30 cellular contexts compared by ENCODE assay signal in the genomic region with DNA sequence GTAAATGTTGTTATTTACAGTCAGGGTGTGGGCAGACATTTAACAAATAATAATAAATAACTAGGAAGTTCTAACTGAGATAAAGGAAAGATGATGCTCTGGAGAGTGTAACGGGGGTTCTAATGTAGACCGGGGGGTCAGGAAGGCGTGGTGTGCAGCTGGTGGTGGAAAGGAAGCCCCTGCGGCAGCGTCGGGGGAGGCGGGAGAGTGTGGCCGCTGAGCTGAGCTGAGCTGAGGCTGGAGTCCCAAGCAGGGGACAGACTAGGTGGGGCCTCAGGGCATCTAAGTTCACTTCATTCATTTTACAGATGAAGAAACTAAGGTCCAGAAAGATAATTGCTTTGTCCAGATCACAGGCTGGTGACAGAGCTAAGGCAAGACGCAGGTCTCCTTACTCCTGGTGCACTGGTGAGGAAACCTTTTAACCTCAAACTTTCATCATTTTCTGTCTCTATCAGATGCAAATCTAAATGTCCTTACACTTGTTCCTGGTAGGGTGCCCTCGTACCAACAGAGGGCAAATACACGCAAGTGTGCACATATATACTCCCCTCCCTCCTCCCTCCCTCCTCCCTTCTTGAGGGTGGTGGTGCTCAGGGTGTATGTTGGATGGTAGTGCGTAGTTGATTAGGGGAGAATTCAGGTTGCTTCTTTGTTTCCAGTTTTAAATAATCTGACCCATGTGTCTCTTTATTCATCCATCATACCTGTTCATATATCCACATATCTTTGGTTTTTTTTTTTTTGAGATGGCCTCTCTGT. TPM values are rescaled to one million over a fixed set of nuclear protein-coding genes. Genes with fewer than 3 reads are reported as not detected.
"Had no signal": no experiment of that assay in that cellular context is flagged by ENCODE, and none has a peak within 500 bp of the region (broad histone marks: within the 10 kb centered on the region; RNA-seq: fewer than 3 reads in every experiment).

No MANE protein-coding gene starts in this region.

- H3K4me1 Mint-ChIP-seq: activated CD4-positive, alpha-beta memory T cell treated with anti-CD3 and anti-CD28 coated beads, Interleukin-2, amount 10 ng/mL, durations not matched to agents 7 days and 5 days; activated CD8-positive, alpha-beta memory T cell treated with anti-CD3 and anti-CD28 coated beads, Interleukin-2, amount 10 ng/mL, durations not matched to agents 7 days and 5 days; activated naive CD4-positive, alpha-beta T cell treated with anti-CD3 and anti-CD28 coated beads, Interleukin-2, amount 10 ng/mL, durations not matched to agents 7 days and 5 days; IgD-negative memory B cell had no signal

- H3K4me1 ChIP-seq: ascending aorta, SJCRH30 had no signal

- H3K27ac Mint-ChIP-seq: activated CD4-positive, alpha-beta memory T cell treated with anti-CD3 and anti-CD28 coated beads, Interleukin-2, amount 10 ng/mL, durations not matched to agents 7 days and 5 days; activated CD8-positive, alpha-beta memory T cell treated with anti-CD3 and anti-CD28 coated beads, Interleukin-2, amount 10 ng/mL, durations not matched to agents 7 days and 5 days; activated naive CD4-positive, alpha-beta T cell treated with anti-CD3 and anti-CD28 coated beads, Interleukin-2, amount 10 ng/mL, durations not matched to agents 7 days and 5 days; activated naive CD8-positive, alpha-beta T cell; IgD-negative memory B cell had no signal

- H3K27me3 ChIP-seq: ascending aorta, SJCRH30 had no signal

- DNase-seq: activated CD4-positive, alpha-beta memory T cell treated with anti-CD3 and anti-CD28 coated beads, Interleukin-2, amount 10 ng/mL, durations not matched to agents 7 days and 5 days; activated CD4-positive, alpha-beta T cell treated with anti-CD3 and anti-CD28 coated beads for 1 hour; activated CD4-positive, alpha-beta T cell treated with anti-CD3 and anti-CD28 coated beads for 48 hours; activated CD4-positive, CD25-positive, alpha-beta regulatory T cell; activated CD8-positive, alpha-beta memory T cell treated with anti-CD3 and anti-CD28 coated beads for 24 hours; activated CD8-positive, alpha-beta memory T cell treated with anti-CD3 and anti-CD28 coated beads, Interleukin-2, amount 10 ng/mL, durations not matched to agents 7 days and 5 days; activated CD8-positive, alpha-beta memory T cell treated with anti-CD3 and anti-CD28 coated beads, Interleukin-2, amount 50 U/mL, for 48 hours; activated effector memory CD4-positive, alpha-beta T cell treated with Interleukin-2 at 50 U/mL for 16 hours; activated naive CD4-positive, alpha-beta T cell treated with anti-CD3 and anti-CD28 coated beads, Interleukin-2, amount 10 ng/mL, durations not matched to agents 7 days and 5 days; activated T-cell treated with anti-CD3 and anti-CD28 coated beads, Interleukin-2, amount 50 U/mL, for 48 hours; amygdala; KG1; NCI-H1092 treated with DMSO at 0.1 percent for 48 hours; NCI-H187 treated with DMSO at 0.1 percent for 48 hours; NCI-H2081; NCI-H2171 treated with DMSO at 0.1 percent for 48 hours; NCI-H2227 treated with DMSO at 0.1 percent for 48 hours; NCI-H446; NCI-H510A treated with DMSO at 0.1 percent for 48 hours; NCI-H526 treated with DMSO at 0.1 percent for 48 hours; NCI-H774; SHP77; SJCRH30; T1000; WERI-Rb-1 had no signal

- H3K36me3 Mint-ChIP-seq: activated CD8-positive, alpha-beta memory T cell treated with anti-CD3 and anti-CD28 coated beads, Interleukin-2, amount 10 ng/mL, durations not matched to agents 7 days and 5 days; activated naive CD4-positive, alpha-beta T cell treated with anti-CD3 and anti-CD28 coated beads, Interleukin-2, amount 10 ng/mL, durations not matched to agents 7 days and 5 days; activated naive CD8-positive, alpha-beta T cell; IgD-negative memory B cell had no signal

- H3K9me3 ChIP-seq: ascending aorta, SJCRH30 had no signal

- H3K4me3 ChIP-seq: ascending aorta, SJCRH30, SK-N-MC had no signal

- H3K4me3 Mint-ChIP-seq: activated CD4-positive, alpha-beta memory T cell treated with anti-CD3 and anti-CD28 coated beads, Interleukin-2, amount 10 ng/mL, durations not matched to agents 7 days and 5 days; activated CD8-positive, alpha-beta memory T cell treated with anti-CD3 and anti-CD28 coated beads, Interleukin-2, amount 10 ng/mL, durations not matched to agents 7 days and 5 days; activated naive CD4-positive, alpha-beta T cell treated with anti-CD3 and anti-CD28 coated beads, Interleukin-2, amount 10 ng/mL, durations not matched to agents 7 days and 5 days; activated naive CD8-positive, alpha-beta T cell; IgD-negative memory B cell had no signal

- H3K36me3 ChIP-seq: ascending aorta, WERI-Rb-1 had no signal

- H3K9me3 Mint-ChIP-seq: activated CD4-positive, alpha-beta memory T cell treated with anti-CD3 and anti-CD28 coated beads, Interleukin-2, amount 10 ng/mL, durations not matched to agents 7 days and 5 days had no signal

- H3K27ac ChIP-seq: ascending aorta, SJCRH30, SK-N-MC, WERI-Rb-1 had no signal

RNA-seq across cellular contexts. Expression of gene KIF26B, which starts 44.2 kb away (rescaled TPM):
- total RNA-seq: activated CD4-positive, alpha-beta memory T cell treated with anti-CD3 and anti-CD28 coated beads, Interleukin-2, amount 10 ng/mL, durations not matched to agents 7 days and 5 days; ascending aorta; T-helper 1 cell treated with Interleukin-12 subunit alpha and Interleukin-12 subunit beta and Interleukin-4 antibody, amounts not matched to agents 30 ng/mL and 1 ng/mL, for 36 hours had no signal
